ENCODE assay signal across 8 cellular contexts in the genomic region with DNA sequence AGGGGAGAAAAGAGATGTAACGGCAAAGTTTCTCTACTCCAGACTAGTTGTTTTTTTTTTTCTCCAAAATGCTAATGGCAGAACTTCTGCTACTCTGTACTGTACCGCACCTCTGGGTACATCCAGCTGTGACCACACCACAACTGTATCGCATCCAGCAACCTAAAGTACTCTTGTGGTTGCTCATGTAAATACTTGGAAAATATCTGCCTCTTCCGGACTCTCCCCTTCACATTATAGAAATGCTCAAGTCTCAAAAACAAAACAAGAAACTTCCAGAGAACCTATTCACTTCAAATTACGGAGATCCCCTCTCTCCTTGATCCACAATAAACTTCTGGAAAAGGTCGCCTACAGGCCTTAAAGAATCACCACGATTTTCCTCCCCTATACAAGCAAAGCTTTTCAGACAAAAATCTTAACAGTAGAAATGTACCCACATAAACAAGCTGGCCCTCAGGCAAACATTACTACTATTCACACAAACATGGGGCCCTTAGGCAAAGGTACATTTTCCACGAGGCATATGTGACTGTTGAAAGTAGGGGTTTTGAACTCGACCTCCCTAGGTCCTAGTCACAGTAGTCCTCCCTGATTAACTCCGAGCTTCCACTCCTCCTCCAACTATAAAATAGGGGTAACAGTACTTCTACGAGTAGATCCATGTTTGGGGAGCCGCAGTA.
DNase-seq lines count a peak whose midpoint lies in the region; ATAC-seq and TF ChIP-seq lines count a peak whose summit lies in the region.

No MANE protein-coding gene starts in this region.

- H3K4me3 ChIP-seq in HFF-Myc (replicated peaks; ENCODE audit: low read depth, low read length) (peak overlapping the region; percentile 97), iPS-18a (ENCODE audit: low read length) (peak overlapping the region; percentile 72)

- H3K9me3 ChIP-seq in iPS-18a (ENCODE audit: control insufficient read depth, low read depth, low read length), result no peaks in the 10 kb centered on the region

- peaks cover 52% of the 10 kb centered on the region for H3K36me3 Mint-ChIP-seq in activated T-helper 2 cell treated with anti-CD3 and anti-CD28 coated beads, Interferon-gamma antibody, Interleukin-2, Interleukin-4, amounts not matched to agents 10 μg/mL and 5 μg/mL and 100 μg/mL, durations not matched to agents 14 hours and 24 hours and 36 hours (ENCODE audit: low read depth)

- no peak overlapping the region for H3K27ac Mint-ChIP-seq in activated T-helper 2 cell treated with anti-CD3 and anti-CD28 coated beads, Interferon-gamma antibody, Interleukin-2, Interleukin-4, amounts not matched to agents 10 μg/mL and 5 μg/mL and 100 μg/mL, durations not matched to agents 14 hours and 24 hours and 36 hours
- peak overlapping the region in 1 of 2 donors; percentile 96 for H3K27ac Mint-ChIP-seq in stimulated activated naive CD8-positive, alpha-beta T cell treated with anti-CD3 and anti-CD28 coated beads, Interleukin-15, amount 100 ng/mL, for 72 hours

- H3K27me3 ChIP-seq in iPS-18a (ENCODE audit: control insufficient read depth, insufficient read depth, low read length), result peaks cover 36% of the 10 kb centered on the region

- no peak for ATAC-seq in stimulated activated naive CD8-positive, alpha-beta T cell treated with anti-CD3 and anti-CD28 coated beads, Interleukin-15, amount 100 ng/mL, for 72 hours
- ATAC-seq in GM18517 (IDR thresholded peaks at IDR 0.05; ENCODE audit: unreplicated experiment), result no peak
- ATAC-seq in HG03097 (IDR thresholded peaks at IDR 0.05; ENCODE audit: low FRiP score, unreplicated experiment), result no peak

- intact Hi-C loops in activated T-helper 2 cell treated with anti-CD3 and anti-CD28 coated beads, Interferon-gamma antibody, Interleukin-2, Interleukin-4, amounts not matched to agents 10 μg/mL and 5 μg/mL and 100 μg/mL, durations not matched to agents 14 hours and 24 hours and 36 hours (cut with micrococcal nuclease), result loop anchor here (5.0 kb wide), 1 partner anchor 263 kb away; no protein-coding TSS in a partner anchor

- DNase-seq in HFF-Myc (ENCODE audit: extremely low read depth, low read depth) (no peak), ecto neural progenitor cell (ENCODE audit: low spot score) (no peak), dedifferentiated amniotic fluid mesenchymal stem cell (ENCODE audit: extremely low spot score) (no peak)
- DNase-seq in activated T-helper 2 cell treated with anti-CD3 and anti-CD28 coated beads, Interferon-gamma antibody, Interleukin-2, Interleukin-4, amounts not matched to agents 10 μg/mL and 5 μg/mL and 100 μg/mL, durations not matched to agents 14 hours and 24 hours and 36 hours (ENCODE audit: low spot score), result no peak
- DNase-seq in stimulated activated naive CD8-positive, alpha-beta T cell treated with anti-CD3 and anti-CD28 coated beads, Interleukin-15, amount 100 ng/mL, for 72 hours, result no peak

- H3K27me3 Mint-ChIP-seq in activated T-helper 2 cell treated with anti-CD3 and anti-CD28 coated beads, Interferon-gamma antibody, Interleukin-2, Interleukin-4, amounts not matched to agents 10 μg/mL and 5 μg/mL and 100 μg/mL, durations not matched to agents 14 hours and 24 hours and 36 hours (ENCODE audit: low read depth), result no peaks in the 10 kb centered on the region
- no peaks in the 10 kb centered on the region for H3K27me3 Mint-ChIP-seq in stimulated activated naive CD8-positive, alpha-beta T cell treated with anti-CD3 and anti-CD28 coated beads, Interleukin-15, amount 100 ng/mL, for 72 hours

- TF ChIP-seq CTCF in HFF-Myc (IDR thresholded peaks at IDR 0.05; ENCODE audit: low read depth, low read length, missing control alignments), result no peak

- H3K4me1 Mint-ChIP-seq in activated T-helper 2 cell treated with anti-CD3 and anti-CD28 coated beads, Interferon-gamma antibody, Interleukin-2, Interleukin-4, amounts not matched to agents 10 μg/mL and 5 μg/mL and 100 μg/mL, durations not matched to agents 14 hours and 24 hours and 36 hours (ENCODE audit: low read depth), result peaks cover 46% of the 10 kb centered on the region
- peaks cover 83% of the 10 kb centered on the region for H3K4me1 Mint-ChIP-seq in stimulated activated naive CD8-positive, alpha-beta T cell treated with anti-CD3 and anti-CD28 coated beads, Interleukin-15, amount 100 ng/mL, for 72 hours

- H3K9me3 Mint-ChIP-seq in activated T-helper 2 cell treated with anti-CD3 and anti-CD28 coated beads, Interferon-gamma antibody, Interleukin-2, Interleukin-4, amounts not matched to agents 10 μg/mL and 5 μg/mL and 100 μg/mL, durations not matched to agents 14 hours and 24 hours and 36 hours, result no peaks in the 10 kb centered on the region
- H3K9me3 Mint-ChIP-seq in stimulated activated naive CD8-positive, alpha-beta T cell treated with anti-CD3 and anti-CD28 coated beads, Interleukin-15, amount 100 ng/mL, for 72 hours, result no peaks in the 10 kb centered on the region

- H3K4me1 ChIP-seq in iPS-18a (ENCODE audit: control insufficient read depth, low read depth, low read length), result peaks cover 13% of the 10 kb centered on the region

- peak overlapping the region; percentile 71 for H3K4me3 Mint-ChIP-seq in activated T-helper 2 cell treated with anti-CD3 and anti-CD28 coated beads, Interferon-gamma antibody, Interleukin-2, Interleukin-4, amounts not matched to agents 10 μg/mL and 5 μg/mL and 100 μg/mL, durations not matched to agents 14 hours and 24 hours and 36 hours (ENCODE audit: low read depth)
- peak overlapping the region; percentile 77 to 83 for H3K4me3 Mint-ChIP-seq in stimulated activated naive CD8-positive, alpha-beta T cell treated with anti-CD3 and anti-CD28 coated beads, Interleukin-15, amount 100 ng/mL, for 72 hours

- peak overlapping the region; percentile 40 for H3K9ac ChIP-seq in iPS-18a (ENCODE audit: low read length)

- no peak overlapping the region for H3K27ac ChIP-seq in iPS-18a (ENCODE audit: low read length)

- no peaks in the 10 kb centered on the region for H3K36me3 ChIP-seq in iPS-18a (ENCODE audit: control insufficient read depth, low read depth, low read length)
